ENCODE assay signal across 15 cellular contexts in genomic region chr2:151417650-151418049, GRCh38. TPM values are rescaled to one million over a fixed set of nuclear protein-coding genes. Genes with fewer than 3 reads are reported as not detected.
DNase-seq lines count a peak whose midpoint lies in the region; ATAC-seq and TF ChIP-seq lines count a peak whose summit lies in the region.
"Had no signal": no experiment of that assay in that cellular context is flagged by ENCODE, and none has a peak within 500 bp of the region (broad histone marks: within the 10 kb centered on the region; RNA-seq: fewer than 3 reads in every experiment).

No MANE protein-coding gene starts in this region.

- H3K36me3 Mint-ChIP-seq in activated T-cell treated with anti-CD3 and anti-CD28 coated beads, Interleukin-2, amount 50 U/mL, for 72 hours (ENCODE audit: insufficient read depth in 2 of 2) = peaks cover 7 to 36% of the 10 kb centered on the region in 2 donors
- peaks cover 100% of the 10 kb centered on the region for H3K36me3 Mint-ChIP-seq in activated T-helper 17 cell treated with anti-CD3 and anti-CD28 coated beads, Interleukin-2, amount 50 U/mL, for 72 hours (ENCODE audit: low read depth)

- peaks cover 34% of the 10 kb centered on the region for H3K4me1 Mint-ChIP-seq in activated T-cell treated with anti-CD3 and anti-CD28 coated beads, Interleukin-2, amount 50 U/mL, for 72 hours (ENCODE audit: low read depth)
- peaks cover 9% of the 10 kb centered on the region for H3K4me1 Mint-ChIP-seq in activated T-helper 17 cell treated with anti-CD3 and anti-CD28 coated beads, Interleukin-2, amount 50 U/mL, for 72 hours
- H3K4me1 Mint-ChIP-seq: GM23338 had no signal

- DNase-seq in activated T-cell treated with anti-CD3 and anti-CD28 coated beads, Interleukin-2, amount 50 U/mL, for 72 hours = no peak
- DNase-seq in activated T-cell treated with anti-CD3 and anti-CD28 coated beads for 4 hours = no peak
- DNase-seq in DND-41 = no peak
- peak; percentile 26 for DNase-seq in epithelial cell of esophagus (ENCODE audit: low read depth)
- DNase-seq in stimulated activated CD4-positive, alpha-beta T cell treated with anti-CD3 and anti-CD28 coated beads, Interleukin-1b, Interleukin-23, amount 100 ng/mL, for 48 hours = no peak
- DNase-seq in NCI-H446 (lab: John Stamatoyannopoulos, UW) = no peak
- no peak for DNase-seq in sciatic nerve (ENCODE audit: low spot score)
- DNase-seq: ACHN; CD4-positive, alpha-beta memory T cell; DMS79; EL; H7 had no signal

- peaks cover 40% of the 10 kb centered on the region for H4K20me1 ChIP-seq in DND-41 (ENCODE audit: insufficient read depth, low read length)

- H3K9me3 ChIP-seq in DND-41 (ENCODE audit: insufficient read depth, low read length, severe bottlenecking) = no peaks in the 10 kb centered on the region
- H3K9me3 ChIP-seq: BLaER1 treated with 17β-estradiol and CSF1 and Interleukin-3, amounts not matched to agents 10 nM and 100 nM had no signal

- no peak overlapping the region for H3K4me3 ChIP-seq in DND-41 (ENCODE audit: low read depth in 1 of 2, low read length in 2 of 2)
- no peak overlapping the region for H3K4me3 ChIP-seq in epithelial cell of esophagus (ENCODE audit: low read length)
- H3K4me3 ChIP-seq: BLaER1 treated with 17β-estradiol and CSF1 and Interleukin-3, amounts not matched to agents 10 nM and 100 nM; GM23338 had no signal

- H3K4me3 Mint-ChIP-seq in activated T-cell treated with anti-CD3 and anti-CD28 coated beads, Interleukin-2, amount 50 U/mL, for 72 hours = no peak overlapping the region
- H3K4me3 Mint-ChIP-seq in activated T-helper 17 cell treated with anti-CD3 and anti-CD28 coated beads, Interleukin-2, amount 50 U/mL, for 72 hours = no peak overlapping the region
- H3K4me3 Mint-ChIP-seq: CD4-positive, alpha-beta memory T cell; GM23338 had no signal

- ATAC-seq in activated T-cell treated with anti-CD3 and anti-CD28 coated beads, Interleukin-2, amount 50 U/mL, for 72 hours (replicated peaks in 1 of 2) = no peak
- ATAC-seq in DND-41 (ENCODE audit: insufficient read depth, low read depth) (0 out of 3 replicates have a peak, but pooled peaks have one; percentile 15), sciatic nerve (no peak)
- no peak for ATAC-seq in activated T-helper 17 cell treated with anti-CD3 and anti-CD28 coated beads, Interleukin-2, amount 50 U/mL, for 72 hours (replicated peaks)
- ATAC-seq: GM23338 had no signal

- H3K27ac ChIP-seq in DND-41 (ENCODE audit: low read length) = no peak overlapping the region
- H3K27ac ChIP-seq: BLaER1 treated with 17β-estradiol and CSF1 and Interleukin-3, amounts not matched to agents 10 nM and 100 nM had no signal

- peak overlapping the region; percentile 76 for H3K27ac Mint-ChIP-seq in activated T-cell treated with anti-CD3 and anti-CD28 coated beads, Interleukin-2, amount 50 U/mL, for 72 hours
- H3K27ac Mint-ChIP-seq in activated T-helper 17 cell treated with anti-CD3 and anti-CD28 coated beads, Interleukin-2, amount 50 U/mL, for 72 hours = peak overlapping the region; percentile 14
- H3K27ac Mint-ChIP-seq: GM23338 had no signal

- intact Hi-C loops in sciatic nerve (cut with DNase I) = no loop called here

- H3K4me2 ChIP-seq in DND-41 (ENCODE audit: insufficient read depth, low read length) = no peak overlapping the region
- H3K4me2 ChIP-seq: BLaER1 treated with 17β-estradiol and CSF1 and Interleukin-3, amounts not matched to agents 10 nM and 100 nM; GM23338 had no signal

- H3K27me3 Mint-ChIP-seq in activated T-cell treated with anti-CD3 and anti-CD28 coated beads, Interleukin-2, amount 50 U/mL, for 72 hours (ENCODE audit: low read depth) = no peaks in the 10 kb centered on the region
- no peaks in the 10 kb centered on the region for H3K27me3 Mint-ChIP-seq in activated T-helper 17 cell treated with anti-CD3 and anti-CD28 coated beads, Interleukin-2, amount 50 U/mL, for 72 hours
- H3K27me3 Mint-ChIP-seq: CD4-positive, alpha-beta memory T cell had no signal

- H3K27me3 ChIP-seq in DND-41 (ENCODE audit: insufficient read depth, low read length, poor library complexity) = no peaks in the 10 kb centered on the region
- H3K27me3 ChIP-seq: BLaER1 treated with 17β-estradiol and CSF1 and Interleukin-3, amounts not matched to agents 10 nM and 100 nM had no signal

- peaks cover 93% of the 10 kb centered on the region for H3K36me3 ChIP-seq in DND-41 (ENCODE audit: insufficient read depth, low read length)

- no peaks in the 10 kb centered on the region for H3K9me3 Mint-ChIP-seq in activated T-cell treated with anti-CD3 and anti-CD28 coated beads, Interleukin-2, amount 50 U/mL, for 72 hours
- no peaks in the 10 kb centered on the region for H3K9me3 Mint-ChIP-seq in activated T-helper 17 cell treated with anti-CD3 and anti-CD28 coated beads, Interleukin-2, amount 50 U/mL, for 72 hours
- H3K9me3 Mint-ChIP-seq: CD4-positive, alpha-beta memory T cell; GM23338 had no signal

- H2AFZ ChIP-seq in DND-41 (ENCODE audit: low read depth, low read length) = no peak overlapping the region
- H2AFZ ChIP-seq: GM23338 had no signal

- peaks cover 94% of the 10 kb centered on the region for H3K79me2 ChIP-seq in DND-41 (ENCODE audit: insufficient read depth, low read length)

- peaks cover 10% of the 10 kb centered on the region for H3K4me1 ChIP-seq in DND-41 (ENCODE audit: insufficient read depth, low read length)

- TF ChIP-seq CTCF in DND-41 (IDR thresholded peaks at IDR 0.05; ENCODE audit: borderline replicate concordance, extremely low read depth, low read length, poor library complexity, severe bottlenecking) (no peak), epithelial cell of esophagus (IDR thresholded peaks at IDR 0.05; ENCODE audit: insufficient read depth, low read depth, low read length, missing control alignments) (no peak)

- H3K9ac ChIP-seq in DND-41 (ENCODE audit: low read depth, low read length) = no peak overlapping the region
- H3K9ac ChIP-seq: BLaER1 treated with 17β-estradiol and CSF1 and Interleukin-3, amounts not matched to agents 10 nM and 100 nM had no signal

RNA-seq across cellular contexts. Expression of gene RIF1, which starts 7.9 kb away (rescaled TPM):
- 10 to 100 TPM; 50.4 to 58.3 TPM for total RNA-seq in activated T-cell treated with anti-CD3 and anti-CD28 coated beads, Interleukin-2, amount 50 U/mL, for 72 hours
- total RNA-seq in activated T-helper 17 cell treated with anti-CD3 and anti-CD28 coated beads, Interleukin-2, amount 50 U/mL, for 72 hours = 10 to 100 TPM; 62.3 to 75.9 TPM
- total RNA-seq in sciatic nerve = 70.8 TPM
